In the genomic region with DNA sequence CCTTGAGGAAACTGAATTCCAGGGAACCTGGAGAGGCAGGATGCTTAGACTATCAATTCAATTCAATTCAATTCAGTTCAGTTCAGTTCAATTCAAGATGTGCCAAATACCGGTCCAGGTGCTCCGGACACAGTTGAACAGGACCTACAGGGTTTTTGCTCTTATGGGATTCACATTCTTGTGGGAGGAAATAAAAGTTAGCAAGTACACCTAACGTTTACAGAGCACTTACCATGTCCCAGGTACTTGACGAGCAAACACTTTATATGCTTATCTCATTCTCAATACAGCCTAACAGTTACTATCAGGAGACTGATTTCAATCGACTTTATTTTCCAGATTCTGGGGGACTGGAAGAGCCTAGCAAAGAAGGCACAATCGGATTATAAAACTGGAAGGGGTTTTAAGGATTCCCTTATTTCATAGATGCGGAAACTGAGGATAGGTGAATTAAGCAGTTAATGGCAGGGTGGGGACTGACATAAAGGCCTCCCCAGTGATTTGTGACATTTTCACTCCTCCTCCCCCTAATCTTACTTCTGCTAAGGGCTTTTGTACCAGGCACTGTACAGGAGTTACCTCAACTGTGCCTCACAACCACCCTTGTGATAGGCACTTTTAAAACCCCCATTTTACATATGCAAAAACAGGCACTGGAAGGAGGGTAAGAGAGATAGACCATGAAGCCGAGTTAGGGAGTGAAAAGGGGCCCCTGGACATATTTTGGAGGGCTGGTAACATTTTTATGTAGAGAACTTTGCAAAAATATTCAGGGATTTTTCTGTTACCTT, we compare ENCODE assay signal across 9 cellular contexts. TPM values are rescaled to one million over a fixed set of nuclear protein-coding genes. Genes with fewer than 3 reads are reported as not detected.
DNase-seq lines count a peak whose midpoint lies in the region; ATAC-seq, FAIRE-seq and TF ChIP-seq lines count a peak whose summit lies in the region.
"Had no signal": no experiment of that assay in that cellular context is flagged by ENCODE, and none has a peak within 500 bp of the region (broad histone marks: within the 10 kb centered on the region; RNA-seq: fewer than 3 reads in every experiment).

No MANE protein-coding gene starts in this region.

- peak overlapping the region; percentile 36; the same call in 1 of the 2 replicates for H3K4ac ChIP-seq in IMR-90 (ENCODE audit: low read depth, low read length)

- no peak for TF ChIP-seq RAD21 in IMR-90 (IDR thresholded peaks at IDR 0.05; ENCODE audit: low read length)

- H3K56ac ChIP-seq in IMR-90 (ENCODE audit: extremely low read depth, insufficient read depth, low read length): no peak overlapping the region

- no peaks in the 10 kb centered on the region for H3K36me3 Mint-ChIP-seq in brain
- H3K36me3 Mint-ChIP-seq in naive thymus-derived CD8-positive, alpha-beta T cell: peaks cover 0 to 3% (median under 1%) of the 10 kb centered on the region in 3 donors

- no peaks in the 10 kb centered on the region for H3K27me3 ChIP-seq in BLaER1
- no peaks in the 10 kb centered on the region for H3K27me3 ChIP-seq in IMR-90 (ENCODE audit: control insufficient read depth, insufficient read depth, low read length)

- no peak overlapping the region; the same call in 2 of the 3 replicates for H2BK15ac ChIP-seq in IMR-90 (ENCODE audit: low read depth, low read length)

- no peak overlapping the region for H2BK5ac ChIP-seq in IMR-90 (ENCODE audit: low read depth, low read length, poor library complexity, severe bottlenecking)

- H3K27me3 Mint-ChIP-seq in brain: peaks cover 10% of the 10 kb centered on the region
- no peaks in the 10 kb centered on the region for H3K27me3 Mint-ChIP-seq in naive thymus-derived CD8-positive, alpha-beta T cell

- CTCF ChIA-PET in IMR-90 (lab: Yijun Ruan, JAX): interaction anchor here (1.0 kb wide), 1 partner anchor 12 kb away, joined by 5 read pairs; no protein-coding TSS in a partner anchor

- peaks cover 5% of the 10 kb centered on the region for H3K9me1 ChIP-seq in IMR-90 (ENCODE audit: insufficient read depth, low read length)

- peak overlapping the region in 1 of 2 experiments; percentile 87; a peak in 2 of 4 replicates for H4K8ac ChIP-seq in IMR-90 (ENCODE audit: low read depth in 2 of 2, low read length in 2 of 2)

- FAIRE-seq in kidney (lab: Jason Lieb, UNC): no peak
- FAIRE-seq: urothelium cell line had no signal

- H3K9me3 ChIP-seq in BLaER1: no peaks in the 10 kb centered on the region
- H3K9me3 ChIP-seq in IMR-90 (ENCODE audit: control insufficient read depth, insufficient read depth, low read length): no peaks in the 10 kb centered on the region
- H3K9me3 ChIP-seq in kidney (ENCODE audit: control insufficient read depth in 1 of 2, low read length in 2 of 2): no peaks in the 10 kb centered on the region

- no CpG with 5 or more reads among the region's 8 CpGs for WGBS in IMR-90 (ENCODE audit: extremely low coverage in 2 of 2, insufficient read length in 1 of 2), 2 experiments

- H3K4me3 Mint-ChIP-seq in brain: peak overlapping the region; percentile 92 to 98 (median 95)
- H3K4me3 Mint-ChIP-seq in naive thymus-derived CD8-positive, alpha-beta T cell: peak overlapping the region; percentile 93 to 100 (median 96)

- H3K27ac Mint-ChIP-seq in brain: peak overlapping the region; percentile 81 to 95 (median 89)
- H3K27ac Mint-ChIP-seq in naive thymus-derived CD8-positive, alpha-beta T cell: peak overlapping the region; percentile 43 to 97 (median 94)

- no peak for TF ChIP-seq CTCF in IMR-90 (conservative IDR thresholded peaks at IDR 0.05; ENCODE audit: low read depth, low read length)
- no peak for TF ChIP-seq CTCF in brain (conservative IDR thresholded peaks at IDR 0.05)
- TF ChIP-seq CTCF in kidney (IDR thresholded peaks at IDR 0.05; ENCODE audit: borderline replicate concordance, extremely low read depth, insufficient read depth): no peak

- peak overlapping the region; percentile 94 for H3K4me3 ChIP-seq in BLaER1
- H3K4me3 ChIP-seq in IMR-90 (ENCODE audit: insufficient read depth, low read depth, low read length): no peak overlapping the region
- H3K4me3 ChIP-seq in kidney (ENCODE audit: low read length in 2 of 2): peak overlapping the region in 1 of 2 donors; percentile 84

- H3K27ac ChIP-seq in BLaER1: no peak overlapping the region
- no peak overlapping the region for H3K27ac ChIP-seq in IMR-90 (ENCODE audit: insufficient read depth, low read length)
- peak overlapping the region in 1 of 2 donors; percentile 89 for H3K27ac ChIP-seq in kidney (ENCODE audit: low read depth in 2 of 2, low read length in 2 of 2)

- intact Hi-C loops in IMR-90 (cut with micrococcal nuclease): loop anchor here (2.0 to 5.0 kb wide), 3 partner anchors 32 to 435 kb away; partner anchors contain the start of genes ITPRIPL2 and VPS35L
- intact Hi-C loops in kidney (cut with DNase I): no loop called here

- ATAC-seq in IMR-90 (ENCODE audit: low read depth) (no peak), HG02870 (IDR thresholded peaks at IDR 0.05; ENCODE audit: unreplicated experiment) (no peak), GM19452 (IDR thresholded peaks at IDR 0.05; ENCODE audit: unreplicated experiment) (no peak)
- no peak for ATAC-seq in naive thymus-derived CD8-positive, alpha-beta T cell

- no peak overlapping the region for H4K5ac ChIP-seq in IMR-90 (ENCODE audit: low read depth, low read length)

- dilution Hi-C loops in IMR-90 (cut with HindIII; ENCODE audit: low sequenced_read_pairs, unreplicated experiment): no loop called here

- no peak overlapping the region for H3K18ac ChIP-seq in IMR-90 (ENCODE audit: low read depth, low read length)

- no peaks in the 10 kb centered on the region for H3K9me3 Mint-ChIP-seq in brain
- no peaks in the 10 kb centered on the region for H3K9me3 Mint-ChIP-seq in naive thymus-derived CD8-positive, alpha-beta T cell

- H3K4me1 Mint-ChIP-seq in brain: peaks cover 76% of the 10 kb centered on the region
- peaks cover 33 to 65% (median 58%) of the 10 kb centered on the region in 4 donors for H3K4me1 Mint-ChIP-seq in naive thymus-derived CD8-positive, alpha-beta T cell

- H3K9ac ChIP-seq in BLaER1 (no peak overlapping the region), IMR-90 (ENCODE audit: low read depth, low read length) (no peak overlapping the region), kidney (ENCODE audit: low read length in 2 of 2) (no peak overlapping the region)

- POLR2A ChIA-PET in IMR-90 (lab: Charles Lee; ENCODE audit: unreplicated experiment): no interaction called here
- POLR2A ChIA-PET in naive thymus-derived CD8-positive, alpha-beta T cell (lab: Charles Lee): interaction anchor here (1.6 to 2.7 kb wide), 2 partner anchors 32 to 33 kb away, joined by 11 to 33 read pairs; partner anchors contain the start of gene VPS35L

- no peak overlapping the region for H2AK5ac ChIP-seq in IMR-90 (ENCODE audit: low read depth, low read length)

- peak overlapping the region; percentile 95 for H2AFZ ChIP-seq in IMR-90 (replicated peaks; ENCODE audit: low read length, poor library complexity)

- H4K20me1 ChIP-seq in BLaER1 (peaks cover 16% of the 10 kb centered on the region; the same call in 1 of the 2 replicates), IMR-90 (ENCODE audit: insufficient read depth, low read length) (no peaks in the 10 kb centered on the region)

- H3K36me3 ChIP-seq in BLaER1 (peaks cover 9% of the 10 kb centered on the region; the same call in 1 of the 2 replicates), IMR-90 (ENCODE audit: control insufficient read depth, insufficient read depth, low read length) (no peaks in the 10 kb centered on the region), kidney (ENCODE audit: control insufficient read depth in 1 of 2, insufficient read depth in 2 of 2, low read length in 2 of 2) (no peaks in the 10 kb centered on the region)

- no peak overlapping the region for H4K91ac ChIP-seq in IMR-90 (ENCODE audit: insufficient read depth, low read depth, low read length)

- in situ Hi-C loops in IMR-90 (cut with MboI; ENCODE audit: low sequenced_read_pairs): no loop called here

- peak overlapping the region; percentile 91 for H3K4me2 ChIP-seq in BLaER1
- H3K4me2 ChIP-seq in IMR-90 (ENCODE audit: low read depth, low read length): peak overlapping the region; percentile 47

- H2AK9ac ChIP-seq in IMR-90 (replicated peaks; ENCODE audit: low read depth, low read length, poor library complexity): no peak overlapping the region

- peaks cover 26 to 57% of the 10 kb centered on the region in 2 experiments for H3K79me1 ChIP-seq in IMR-90 (ENCODE audit: low read depth in 1 of 2, low read length in 2 of 2)

- H3K4me1 ChIP-seq in BLaER1: peaks cover 57% of the 10 kb centered on the region
- H3K4me1 ChIP-seq in IMR-90 (ENCODE audit: control insufficient read depth, insufficient read depth, low read length): peaks cover 3% of the 10 kb centered on the region; the same call in 1 of the 2 replicates
- peaks cover 8 to 13% of the 10 kb centered on the region in 2 donors for H3K4me1 ChIP-seq in kidney (ENCODE audit: control insufficient read depth in 1 of 2, insufficient read depth in 1 of 2, low read depth in 1 of 2, low read length in 2 of 2)

- H3K14ac ChIP-seq in IMR-90 (replicated peaks; ENCODE audit: low read depth, low read length): no peak overlapping the region

- DNase-seq in IMR-90 (no peak), SKM-1 (lab: John Stamatoyannopoulos, UW; ENCODE audit: unreplicated experiment) (no peak), kidney (no peak)
- DNase-seq in naive thymus-derived CD8-positive, alpha-beta T cell: no peak

- no peak overlapping the region for H3K23ac ChIP-seq in IMR-90 (ENCODE audit: low read depth, low read length)

- no peak for TF ChIP-seq POLR2A in IMR-90 (IDR thresholded peaks at IDR 0.05; ENCODE audit: low read depth, low read length)

- no TSS peak for BruUV-seq in IMR-90 (replicated peaks; lab: Mats Ljungman, UMichigan)

- 0 out of 2 replicates have a peak overlapping the region, but pooled peaks have one; percentile 10 for H2BK120ac ChIP-seq in IMR-90 (ENCODE audit: low read depth, low read length)

- no peak overlapping the region for H2BK20ac ChIP-seq in IMR-90 (ENCODE audit: low read depth, low read length)

RNA-seq across cellular contexts. Expression of gene GDE1, which starts 0.7 kb away (rescaled TPM):
- 62.4 and 64.2 TPM in 2 replicates for total RNA-seq in IMR-90 (2012; rRNA removed)
- 36.7 and 50.1 TPM in 2 replicates for polyA plus RNA-seq in IMR-90 (2012; rRNA removed)
- polyA plus RNA-seq in IMR-90 (2012; cell fraction: cytosol; rRNA removed): 20.2 and 23.2 TPM in 2 replicates
- polyA plus RNA-seq in IMR-90 (2012; cell fraction: nucleus; rRNA removed; ENCODE audit: low replicate concordance): 4.5 and 12.3 TPM in 2 replicates
- 71.0 TPM for polyA plus RNA-seq in brain (ENCODE audit: insufficient read depth, low read depth, low replicate concordance)
- 10 to 100 TPM; 20.9 to 22.7 TPM for total RNA-seq in naive thymus-derived CD8-positive, alpha-beta T cell
- polyA plus RNA-seq in naive thymus-derived CD8-positive, alpha-beta T cell: 10 to 100 TPM; 25.4 to 27.4 (median 27.0) TPM
- total RNA-seq in kidney: 48.2 TPM
- 54.7 TPM for polyA plus RNA-seq in kidney (ENCODE audit: insufficient read depth, low read depth, low replicate concordance)

RNA-seq across cellular contexts. Expression of gene CCP110, which starts 1.2 kb away (rescaled TPM):
- total RNA-seq in IMR-90 (2012; rRNA removed): 7.7 and 11.9 TPM in 2 replicates
- polyA plus RNA-seq in IMR-90 (2012; rRNA removed): 3.7 and 4.7 TPM in 2 replicates
- 0.62 and 0.67 TPM in 2 replicates for polyA plus RNA-seq in IMR-90 (2012; cell fraction: cytosol; rRNA removed)
- 0.50 and 3.1 TPM in 2 replicates for polyA plus RNA-seq in IMR-90 (2012; cell fraction: nucleus; rRNA removed; ENCODE audit: low replicate concordance)
- polyA plus RNA-seq in brain (ENCODE audit: insufficient read depth, low read depth, low replicate concordance): 16.4 TPM
- 10 to 100 TPM; 17.4 to 20.5 TPM for total RNA-seq in naive thymus-derived CD8-positive, alpha-beta T cell
- polyA plus RNA-seq in naive thymus-derived CD8-positive, alpha-beta T cell: 10 to 100 TPM in 1 of 3 donors, 1 to 10 TPM in 2; 7.5 to 11.3 (median 8.2) TPM
- 14.5 TPM for total RNA-seq in kidney
- polyA plus RNA-seq in kidney (ENCODE audit: insufficient read depth, low read depth, low replicate concordance): 3.5 TPM

RNA-seq across cellular contexts. Expression of gene VPS35L, which starts 32.9 kb away (rescaled TPM):
- 20.3 and 28.0 TPM in 2 replicates for total RNA-seq in IMR-90 (2012; rRNA removed)
- 37.1 and 40.1 TPM in 2 replicates for polyA plus RNA-seq in IMR-90 (2012; rRNA removed)
- polyA plus RNA-seq in IMR-90 (2012; cell fraction: cytosol; rRNA removed): 18.9 and 20.9 TPM in 2 replicates
- polyA plus RNA-seq in IMR-90 (2012; cell fraction: nucleus; rRNA removed; ENCODE audit: low replicate concordance): 22.9 and 42.0 TPM in 2 replicates
- 82.3 TPM for polyA plus RNA-seq in brain (ENCODE audit: insufficient read depth, low read depth, low replicate concordance)
- 10 to 100 TPM; 45.6 to 47.8 TPM for total RNA-seq in naive thymus-derived CD8-positive, alpha-beta T cell
- polyA plus RNA-seq in naive thymus-derived CD8-positive, alpha-beta T cell: 10 to 100 TPM; 41.6 to 53.7 (median 44.6) TPM
- total RNA-seq in kidney: 63.5 TPM
- polyA plus RNA-seq in kidney (ENCODE audit: insufficient read depth, low read depth, low replicate concordance): 42.4 TPM
